Comparison of ENCODE assay signal across 14 cellular contexts in genomic region chr2:48723125-48723524, GRCh38.
DNase-seq lines count a peak whose midpoint lies in the region; ATAC-seq and TF ChIP-seq lines count a peak whose summit lies in the region.
"Had no signal": no experiment of that assay in that cellular context is flagged by ENCODE, and none has a peak within 500 bp of the region (broad histone marks: within the 10 kb centered on the region; RNA-seq: fewer than 3 reads in every experiment).

No MANE protein-coding gene starts in this region.

- H3K27me3 ChIP-seq in adipocyte (replicated peaks; ENCODE audit: control insufficient read depth, insufficient read depth, low read length) = no peaks in the 10 kb centered on the region
- H3K27me3 ChIP-seq: dorsolateral prefrontal cortex had no signal

- H3K9me3 ChIP-seq in adipocyte (ENCODE audit: control insufficient read depth, low read length) = no peaks in the 10 kb centered on the region

- DNase-seq in GM04504 (ENCODE audit: low read depth) = peak; percentile 59
- peak; percentile 83 for DNase-seq in adipocyte (ENCODE audit: low read depth)
- peak; percentile 83 for DNase-seq in fibroblast of mammary gland (ENCODE audit: low read depth)
- DNase-seq in retinal pigment epithelial cell (ENCODE audit: low read depth) = peak; percentile 42
- no peak for DNase-seq in SHP77 (lab: John Stamatoyannopoulos, UW)
- DNase-seq: activated CD4-positive, alpha-beta T cell treated with anti-CD3 and anti-CD28 coated beads, Interleukin-2, amount 50 U/mL, for 1 hour; activated T-cell treated with anti-CD3 and anti-CD28 coated beads, Interleukin-2, amount 50 U/mL, for 24 hours; CD4-positive, alpha-beta T cell; dorsolateral prefrontal cortex; NCI-H1105 had no signal

- no peak for TF ChIP-seq CTCF in fibroblast of mammary gland (conservative IDR thresholded peaks at IDR 0.05; ENCODE audit: control insufficient read depth, insufficient read depth, low read depth, low read length)
- no peak for TF ChIP-seq CTCF in retinal pigment epithelial cell (conservative IDR thresholded peaks at IDR 0.05; ENCODE audit: low read depth, low read length)

- peak overlapping the region; percentile 45 for H3K9ac ChIP-seq in adipocyte (ENCODE audit: low read length)

- peaks cover 30% of the 10 kb centered on the region for H3K4me1 ChIP-seq in adipocyte (ENCODE audit: control insufficient read depth, insufficient read depth, low read length)

- ATAC-seq in GM18867 (IDR thresholded peaks at IDR 0.05; ENCODE audit: unreplicated experiment) (no peak), HG03432 (IDR thresholded peaks at IDR 0.05; ENCODE audit: unreplicated experiment) (no peak), GM18502 (IDR thresholded peaks at IDR 0.05; ENCODE audit: poor library complexity, unreplicated experiment) (no peak)
- ATAC-seq: HepG2 had no signal

- H3K4me3 ChIP-seq in adipocyte (ENCODE audit: low read length) = no peak overlapping the region
- H3K4me3 ChIP-seq in fibroblast of mammary gland (ENCODE audit: control insufficient read depth, low read depth, low read length) = no peak overlapping the region
- no peak overlapping the region for H3K4me3 ChIP-seq in retinal pigment epithelial cell (ENCODE audit: low read length)
- H3K4me3 ChIP-seq: dorsolateral prefrontal cortex had no signal

- no peaks in the 10 kb centered on the region for H3K36me3 ChIP-seq in adipocyte (ENCODE audit: control insufficient read depth, insufficient read depth, low read length, severe bottlenecking)

Comparison
In these comparisons a context has a peak if more than half of its experiments do, and no peak if none do; other contexts are left out.
1. DNase-seq: peak in GM04504 (single experiment), adipocyte (single experiment), fibroblast of mammary gland (single experiment) and retinal pigment epithelial cell (single experiment); none in SHP77 (0 of 2).